ENCODE assay signal across 19 cellular contexts in the genomic region with DNA sequence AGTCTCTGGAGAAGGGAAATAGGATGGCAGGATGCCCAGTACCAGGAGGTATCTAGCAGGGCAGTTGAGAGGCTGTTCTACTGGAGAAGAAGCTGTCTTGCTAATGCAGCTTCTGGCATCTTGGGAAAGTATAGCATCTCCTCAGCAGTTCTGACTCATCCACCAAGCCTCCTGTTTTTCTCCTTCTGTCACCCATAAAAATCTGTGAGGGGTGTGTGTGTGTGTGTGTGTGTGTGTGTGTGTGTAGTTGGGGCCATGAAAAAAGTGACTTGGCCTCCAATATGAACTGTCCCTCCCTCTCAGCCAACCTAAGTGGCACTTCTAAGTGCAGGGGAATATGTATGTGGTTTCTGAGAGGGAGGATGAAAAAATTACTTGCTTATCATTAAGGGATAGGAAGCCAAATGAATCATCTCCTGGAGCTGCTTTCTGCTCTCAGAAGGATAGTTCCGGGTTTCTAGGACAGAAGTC.
DNase-seq lines count a peak whose midpoint lies in the region; ATAC-seq and TF ChIP-seq lines count a peak whose summit lies in the region.
"Had no signal": no experiment of that assay in that cellular context is flagged by ENCODE, and none has a peak within 500 bp of the region (broad histone marks: within the 10 kb centered on the region; RNA-seq: fewer than 3 reads in every experiment).

No MANE protein-coding gene starts in this region.

- peaks cover 4% of the 10 kb centered on the region for H3K9me3 Mint-ChIP-seq in activated CD4-positive, alpha-beta T cell treated with anti-CD3 and anti-CD28 coated beads for 36 hours (ENCODE audit: low read depth)

- no peak overlapping the region for H3K4me3 Mint-ChIP-seq in activated CD4-positive, alpha-beta T cell treated with anti-CD3 and anti-CD28 coated beads for 36 hours
- H3K4me3 Mint-ChIP-seq: activated CD8-positive, alpha-beta memory T cell treated with anti-CD3 and anti-CD28 coated beads, Interleukin-2, amount 10 ng/mL, durations not matched to agents 7 days and 5 days; natural killer cell had no signal

- H3K36me3 Mint-ChIP-seq in activated CD4-positive, alpha-beta T cell treated with anti-CD3 and anti-CD28 coated beads for 36 hours (ENCODE audit: low read depth) = no peaks in the 10 kb centered on the region
- H3K36me3 Mint-ChIP-seq: activated CD8-positive, alpha-beta memory T cell treated with anti-CD3 and anti-CD28 coated beads, Interleukin-2, amount 10 ng/mL, durations not matched to agents 7 days and 5 days had no signal

- in situ Hi-C loops in Caki2 (cut with HindIII; ENCODE audit: low pct_unique_long_range_greater_than_20kb, low sequenced_read_pairs) (no loop called here), gastrocnemius medialis (cut with MboI; ENCODE audit: low sequenced_read_pairs in 4 of 4) (no loop called here)

- no peak for TF ChIP-seq POLR2A in gastrocnemius medialis (IDR thresholded peaks at IDR 0.05)

- H3K9me3 ChIP-seq in gastrocnemius medialis = no peaks in the 10 kb centered on the region
- H3K9me3 ChIP-seq: ascending aorta, HAP-1 had no signal

- no peak for ATAC-seq in gastrocnemius medialis
- no peak for ATAC-seq in activated CD4-positive, alpha-beta T cell treated with anti-CD3 and anti-CD28 coated beads for 36 hours
- ATAC-seq: activated CD8-positive, alpha-beta memory T cell treated with anti-CD3 and anti-CD28 coated beads, Interleukin-2, amount 10 ng/mL, durations not matched to agents 7 days and 5 days; natural killer cell had no signal

- H3K36me3 ChIP-seq in gastrocnemius medialis = no peaks in the 10 kb centered on the region
- H3K36me3 ChIP-seq: ascending aorta; BLaER1 treated with 17β-estradiol and CSF1 and Interleukin-3, amounts not matched to agents 10 nM and 100 nM; HAP-1 had no signal

- no peak overlapping the region for H3K27ac ChIP-seq in gastrocnemius medialis
- H3K27ac ChIP-seq: ascending aorta, RWPE1 had no signal

- intact Hi-C loops in gastrocnemius medialis (cut with DNase I; ENCODE audit: low total_unique reads) = no loop called here
- intact Hi-C loops in activated CD4-positive, alpha-beta T cell treated with anti-CD3 and anti-CD28 coated beads for 36 hours (cut with DNase I, micrococcal nuclease) = no loop called here

- no peak for TF ChIP-seq CTCF in gastrocnemius medialis (IDR thresholded peaks at IDR 0.05 in 4 of 5, conservative IDR thresholded peaks at IDR 0.05 in 1 of 5)

- H3K27me3 Mint-ChIP-seq in activated CD4-positive, alpha-beta T cell treated with anti-CD3 and anti-CD28 coated beads for 36 hours = no peaks in the 10 kb centered on the region
- H3K27me3 Mint-ChIP-seq: activated CD8-positive, alpha-beta memory T cell treated with anti-CD3 and anti-CD28 coated beads, Interleukin-2, amount 10 ng/mL, durations not matched to agents 7 days and 5 days had no signal

- H3K27ac Mint-ChIP-seq in activated CD4-positive, alpha-beta T cell treated with anti-CD3 and anti-CD28 coated beads for 36 hours = no peak overlapping the region
- H3K27ac Mint-ChIP-seq: activated CD8-positive, alpha-beta memory T cell treated with anti-CD3 and anti-CD28 coated beads, Interleukin-2, amount 10 ng/mL, durations not matched to agents 7 days and 5 days; natural killer cell had no signal

- peak; percentile 85 for DNase-seq in Caki2 (ENCODE audit: low read depth)
- peak; percentile 82 for DNase-seq in NCI-H226
- DNase-seq in fibroblast of gingiva (ENCODE audit: low read depth) = peak; percentile 51
- DNase-seq in non-pigmented ciliary epithelial cell (ENCODE audit: low read depth) = peak; percentile 67
- DNase-seq in COLO668 (lab: John Stamatoyannopoulos, UW; ENCODE audit: unreplicated experiment) = no peak
- DNase-seq in gastrocnemius medialis = no peak
- no peak for DNase-seq in activated CD4-positive, alpha-beta T cell treated with anti-CD3 and anti-CD28 coated beads, Interleukin-2, amount 50 U/mL, for 4 hours
- no peak for DNase-seq in activated CD4-positive, alpha-beta T cell treated with anti-CD3 and anti-CD28 coated beads for 36 hours
- DNase-seq: activated CD8-positive, alpha-beta memory T cell treated with anti-CD3 and anti-CD28 coated beads, Interleukin-2, amount 10 ng/mL, durations not matched to agents 7 days and 5 days; activated gamma-delta T cell; natural killer cell; NCI-H1105; NCI-H2171 treated with DMSO at 0.1 percent for 48 hours; retina; T-helper 1 cell had no signal

- no peaks in the 10 kb centered on the region for H3K4me1 ChIP-seq in gastrocnemius medialis
- H3K4me1 ChIP-seq: ascending aorta, HAP-1 had no signal

- H3K27me3 ChIP-seq in gastrocnemius medialis = no peaks in the 10 kb centered on the region
- H3K27me3 ChIP-seq: ascending aorta; BLaER1 treated with 17β-estradiol and CSF1 and Interleukin-3, amounts not matched to agents 10 nM and 100 nM had no signal

- no peaks in the 10 kb centered on the region for H3K4me1 Mint-ChIP-seq in activated CD4-positive, alpha-beta T cell treated with anti-CD3 and anti-CD28 coated beads for 36 hours
- H3K4me1 Mint-ChIP-seq: activated CD8-positive, alpha-beta memory T cell treated with anti-CD3 and anti-CD28 coated beads, Interleukin-2, amount 10 ng/mL, durations not matched to agents 7 days and 5 days; natural killer cell had no signal

- POLR2A ChIA-PET in activated CD4-positive, alpha-beta T cell treated with anti-CD3 and anti-CD28 coated beads for 36 hours (lab: Charles Lee) = no interaction called here

- CTCF ChIA-PET in activated CD4-positive, alpha-beta T cell treated with anti-CD3 and anti-CD28 coated beads for 36 hours (lab: Charles Lee) = no interaction called here

- H3K4me3 ChIP-seq in gastrocnemius medialis = no peak overlapping the region
- H3K4me3 ChIP-seq: ascending aorta; BLaER1 treated with 17β-estradiol and CSF1 and Interleukin-3, amounts not matched to agents 10 nM and 100 nM; HAP-1 had no signal

Comparison
In these comparisons a context has a peak if more than half of its experiments do, and no peak if none do; other contexts are left out.
1. DNase-seq: peak in Caki2 (single experiment), NCI-H226 (single experiment), fibroblast of gingiva (single experiment) and non-pigmented ciliary epithelial cell (single experiment); none in COLO668 (single experiment), gastrocnemius medialis (0 of 2), activated CD4-positive, alpha-beta T cell treated with anti-CD3 and anti-CD28 coated beads, Interleukin-2, amount 50 U/mL, for 4 hours (0 of 2) and activated CD4-positive, alpha-beta T cell treated with anti-CD3 and anti-CD28 coated beads for 36 hours (single experiment).